ENCODE assay signal across 27 cellular contexts in the genomic region with DNA sequence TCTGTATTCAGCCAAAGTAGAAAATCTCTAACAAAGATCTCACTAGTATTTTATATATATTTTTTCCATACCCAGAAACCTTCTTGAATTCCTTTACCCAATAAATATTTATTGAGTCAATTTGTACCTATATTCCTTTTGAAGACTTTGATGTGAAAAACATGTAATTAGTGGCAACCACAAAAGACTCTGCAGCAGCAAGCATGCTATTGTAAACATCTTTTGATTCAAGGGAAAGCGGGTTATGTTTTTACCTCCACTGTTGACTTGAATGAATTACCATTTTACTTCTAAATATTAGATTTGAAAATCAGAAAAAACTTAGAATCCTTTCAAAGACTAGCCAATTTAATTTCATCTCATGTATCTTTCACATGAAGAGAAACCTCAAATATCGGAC. TPM values are rescaled to one million over a fixed set of nuclear protein-coding genes. Genes with fewer than 3 reads are reported as not detected.
DNase-seq lines count a peak whose midpoint lies in the region; ATAC-seq and TF ChIP-seq lines count a peak whose summit lies in the region.
"Had no signal": no experiment of that assay in that cellular context is flagged by ENCODE, and none has a peak within 500 bp of the region (broad histone marks: within the 10 kb centered on the region; RNA-seq: fewer than 3 reads in every experiment).

No MANE protein-coding gene starts in this region.

- H3K4me1 ChIP-seq in colonic mucosa (no peaks in the 10 kb centered on the region), psoas muscle (peaks cover 8% of the 10 kb centered on the region)
- no peaks in the 10 kb centered on the region for H3K4me1 ChIP-seq in naive thymus-derived CD4-positive, alpha-beta T cell (ENCODE audit: control insufficient read depth in 2 of 2, insufficient read depth in 2 of 2, low read length in 2 of 2)
- H3K4me1 ChIP-seq: heart left ventricle, tibial nerve had no signal

- H3K4me1 Mint-ChIP-seq in activated CD4-positive, alpha-beta T cell treated with anti-CD3 and anti-CD28 coated beads, Interleukin-2, amount 10 ng/mL, durations not matched to agents 7 days and 5 days = peaks cover 59% of the 10 kb centered on the region
- H3K4me1 Mint-ChIP-seq in T-helper 17 cell = peaks cover 10% of the 10 kb centered on the region
- peaks cover 0 to 54% (median 0%) of the 10 kb centered on the region in 7 donors for H3K4me1 Mint-ChIP-seq in naive thymus-derived CD4-positive, alpha-beta T cell
- H3K4me1 Mint-ChIP-seq in osteocyte (ENCODE audit: unreplicated experiment) = no peaks in the 10 kb centered on the region

- H3K27me3 Mint-ChIP-seq in activated CD4-positive, alpha-beta T cell treated with anti-CD3 and anti-CD28 coated beads, Interleukin-2, amount 10 ng/mL, durations not matched to agents 7 days and 5 days = no peaks in the 10 kb centered on the region
- no peaks in the 10 kb centered on the region for H3K27me3 Mint-ChIP-seq in T-helper 17 cell
- peaks cover 0 to 2% (median 0%) of the 10 kb centered on the region in 5 donors for H3K27me3 Mint-ChIP-seq in naive thymus-derived CD4-positive, alpha-beta T cell
- peaks cover 64% of the 10 kb centered on the region for H3K27me3 Mint-ChIP-seq in osteocyte (ENCODE audit: unreplicated experiment)
- H3K27me3 Mint-ChIP-seq: activated naive CD4-positive, alpha-beta T cell treated with anti-CD3 and anti-CD28 coated beads, Interleukin-2, amount 50 U/mL, for 24 hours; stimulated activated naive CD8-positive, alpha-beta T cell treated with anti-CD3 and anti-CD28 coated beads, Interleukin-15, amount 100 ng/mL, for 72 hours had no signal

- no peak for ATAC-seq in T-helper 17 cell
- no peak for ATAC-seq in naive thymus-derived CD4-positive, alpha-beta T cell
- ATAC-seq in psoas muscle = no peak
- ATAC-seq: heart left ventricle; stimulated activated naive CD8-positive, alpha-beta T cell treated with anti-CD3 and anti-CD28 coated beads, Interleukin-15, amount 100 ng/mL, for 72 hours had no signal

- POLR2A ChIA-PET in activated CD4-positive, alpha-beta T cell treated with anti-CD3 and anti-CD28 coated beads, Interleukin-2, amount 10 ng/mL, durations not matched to agents 7 days and 5 days (lab: Charles Lee) = no interaction called here
- POLR2A ChIA-PET in naive thymus-derived CD4-positive, alpha-beta T cell (lab: Charles Lee) = interaction anchor here (1.6 kb wide), 1 partner anchor 11 kb away, joined by 5 read pairs; a partner anchor contains a TSS

- DNase-seq in activated CD4-positive, alpha-beta T cell treated with anti-CD3 and anti-CD28 coated beads, Interleukin-2, amount 10 ng/mL, durations not matched to agents 7 days and 5 days = no peak
- DNase-seq in activated CD4-positive, alpha-beta T cell treated with anti-CD3 and anti-CD28 coated beads, Interleukin-2, amount 50 U/mL, for 48 hours = no peak
- DNase-seq in GM12865 (ENCODE audit: low read depth) (peak; percentile 49), T-helper 17 cell (no peak), colonic mucosa (no peak), osteocyte (ENCODE audit: extremely low spot score, unreplicated experiment) (no peak), psoas muscle (no peak)
- no peak for DNase-seq in naive thymus-derived CD4-positive, alpha-beta T cell
- DNase-seq: activated CD4-positive, CD25-positive, alpha-beta regulatory T cell treated with anti-CD3 and anti-CD28 coated beads, Interleukin-2, amount 50 U/mL, for 72 hours; BE2C; cerebellar nuclear complex; heart left ventricle; HFFc6; Kasumi-1; mesenchymal stem cell; NCI-H1048; NCI-H2029 treated with DMSO at 0.1 percent for 48 hours; NCI-H82; occipital lobe; Right ventricle myocardium superior; stimulated activated CD4-positive, alpha-beta T cell treated with anti-CD3 and anti-CD28 coated beads, Interleukin-2, amount 100 ng/mL, for 48 hours; stimulated activated naive CD8-positive, alpha-beta T cell treated with anti-CD3 and anti-CD28 coated beads, Interleukin-15, amount 100 ng/mL, for 72 hours had no signal

- H3K27ac ChIP-seq in colonic mucosa (peak overlapping the region; percentile 56), psoas muscle (no peak overlapping the region)
- H3K27ac ChIP-seq in naive thymus-derived CD4-positive, alpha-beta T cell (ENCODE audit: low read depth, low read length) = no peak overlapping the region
- H3K27ac ChIP-seq: epithelial cell of prostate, heart left ventricle had no signal

- H3K4me3 Mint-ChIP-seq in activated CD4-positive, alpha-beta T cell treated with anti-CD3 and anti-CD28 coated beads, Interleukin-2, amount 10 ng/mL, durations not matched to agents 7 days and 5 days = peak overlapping the region; percentile 65
- H3K4me3 Mint-ChIP-seq in T-helper 17 cell (no peak overlapping the region), osteocyte (ENCODE audit: unreplicated experiment) (no peak overlapping the region)
- H3K4me3 Mint-ChIP-seq in naive thymus-derived CD4-positive, alpha-beta T cell = peak overlapping the region in 1 of 10 donors; percentile 35
- H3K4me3 Mint-ChIP-seq: activated naive CD4-positive, alpha-beta T cell treated with anti-CD3 and anti-CD28 coated beads, Interleukin-2, amount 50 U/mL, for 24 hours; HFFc6 had no signal

- peak overlapping the region; percentile 72 for H3K4me3 ChIP-seq in GM12865 (ENCODE audit: low read depth, low read length)
- no peak overlapping the region for H3K4me3 ChIP-seq in colonic mucosa
- H3K4me3 ChIP-seq in naive thymus-derived CD4-positive, alpha-beta T cell (ENCODE audit: low read length) = no peak overlapping the region
- H3K4me3 ChIP-seq in psoas muscle = no peak overlapping the region
- H3K4me3 ChIP-seq: heart left ventricle had no signal

- no peak overlapping the region for H3K9ac ChIP-seq in colonic mucosa (ENCODE audit: low read depth in 2 of 2, low read length in 2 of 2)

- no peaks in the 10 kb centered on the region for H3K9me3 ChIP-seq in T-helper 17 cell (ENCODE audit: control insufficient read depth, low read length, poor library complexity, severe bottlenecking)
- H3K9me3 ChIP-seq in colonic mucosa = no peaks in the 10 kb centered on the region
- H3K9me3 ChIP-seq in naive thymus-derived CD4-positive, alpha-beta T cell (ENCODE audit: control insufficient read depth in 2 of 3, low read length in 3 of 3) = no peaks in the 10 kb centered on the region
- no peaks in the 10 kb centered on the region for H3K9me3 ChIP-seq in psoas muscle
- H3K9me3 ChIP-seq: BE2C, heart left ventricle, tibial nerve had no signal

- H3K27me3 ChIP-seq in colonic mucosa (no peaks in the 10 kb centered on the region), psoas muscle (ENCODE audit: insufficient read depth in 3 of 3, low read length in 2 of 3) (no peaks in the 10 kb centered on the region)
- no peaks in the 10 kb centered on the region for H3K27me3 ChIP-seq in naive thymus-derived CD4-positive, alpha-beta T cell (ENCODE audit: control insufficient read depth in 2 of 2, insufficient read depth in 2 of 2, low read length in 2 of 2)
- H3K27me3 ChIP-seq: BE2C, tibial nerve had no signal

- CTCF ChIA-PET in activated CD4-positive, alpha-beta T cell treated with anti-CD3 and anti-CD28 coated beads, Interleukin-2, amount 10 ng/mL, durations not matched to agents 7 days and 5 days (lab: Charles Lee) = no interaction called here
- CTCF ChIA-PET in naive thymus-derived CD4-positive, alpha-beta T cell (lab: Charles Lee) = no interaction called here

- TF ChIP-seq CTCF in GM12865 (IDR thresholded peaks at IDR 0.05; ENCODE audit: insufficient read depth, low read depth, low read length, missing control alignments) (no peak), colonic mucosa (IDR thresholded peaks at IDR 0.05) (no peak), osteocyte (IDR thresholded peaks at IDR 0.05) (no peak), psoas muscle (IDR thresholded peaks at IDR 0.05) (no peak)

- H3K36me3 Mint-ChIP-seq in activated CD4-positive, alpha-beta T cell treated with anti-CD3 and anti-CD28 coated beads, Interleukin-2, amount 10 ng/mL, durations not matched to agents 7 days and 5 days (ENCODE audit: low read depth) = peaks cover 48% of the 10 kb centered on the region
- H3K36me3 Mint-ChIP-seq in T-helper 17 cell (ENCODE audit: low read depth) = no peaks in the 10 kb centered on the region
- H3K36me3 Mint-ChIP-seq in naive thymus-derived CD4-positive, alpha-beta T cell = peaks cover 0 to 34% (median 0%) of the 10 kb centered on the region in 5 donors
- no peaks in the 10 kb centered on the region for H3K36me3 Mint-ChIP-seq in osteocyte (ENCODE audit: unreplicated experiment)

- 95 to 97% (median 96%) methylated on average over 2 of the region's 2 CpGs for WGBS in psoas muscle, 3 donors

- H3K27ac Mint-ChIP-seq in activated CD4-positive, alpha-beta T cell treated with anti-CD3 and anti-CD28 coated beads, Interleukin-2, amount 10 ng/mL, durations not matched to agents 7 days and 5 days = peak overlapping the region; percentile 77
- peak overlapping the region; percentile 80 for H3K27ac Mint-ChIP-seq in T-helper 17 cell
- peak overlapping the region in 1 of 9 donors; percentile 42 for H3K27ac Mint-ChIP-seq in naive thymus-derived CD4-positive, alpha-beta T cell
- no peak overlapping the region for H3K27ac Mint-ChIP-seq in osteocyte (ENCODE audit: unreplicated experiment)
- H3K27ac Mint-ChIP-seq: activated naive CD4-positive, alpha-beta T cell treated with anti-CD3 and anti-CD28 coated beads, Interleukin-2, amount 50 U/mL, for 24 hours; HFFc6; stimulated activated naive CD8-positive, alpha-beta T cell treated with anti-CD3 and anti-CD28 coated beads, Interleukin-15, amount 100 ng/mL, for 72 hours had no signal

- no peaks in the 10 kb centered on the region for H3K36me3 ChIP-seq in colonic mucosa
- no peaks in the 10 kb centered on the region for H3K36me3 ChIP-seq in naive thymus-derived CD4-positive, alpha-beta T cell (ENCODE audit: control insufficient read depth in 2 of 3, insufficient read depth in 3 of 3, low read length in 3 of 3)
- H3K36me3 ChIP-seq in psoas muscle (ENCODE audit: insufficient read depth in 1 of 2, low read depth in 1 of 2) = no peaks in the 10 kb centered on the region
- H3K36me3 ChIP-seq: BE2C, heart left ventricle had no signal

- peaks cover 2% of the 10 kb centered on the region for H3K9me3 Mint-ChIP-seq in activated CD4-positive, alpha-beta T cell treated with anti-CD3 and anti-CD28 coated beads, Interleukin-2, amount 10 ng/mL, durations not matched to agents 7 days and 5 days
- no peaks in the 10 kb centered on the region for H3K9me3 Mint-ChIP-seq in naive thymus-derived CD4-positive, alpha-beta T cell
- H3K9me3 Mint-ChIP-seq in osteocyte (ENCODE audit: unreplicated experiment) = no peaks in the 10 kb centered on the region
- H3K9me3 Mint-ChIP-seq: activated naive CD4-positive, alpha-beta T cell treated with anti-CD3 and anti-CD28 coated beads, Interleukin-2, amount 50 U/mL, for 24 hours; HFFc6; stimulated activated naive CD8-positive, alpha-beta T cell treated with anti-CD3 and anti-CD28 coated beads, Interleukin-15, amount 100 ng/mL, for 72 hours had no signal

- intact Hi-C loops in colonic mucosa (cut with DNase I) (no loop called here), psoas muscle (cut with DNase I) (no loop called here)
- intact Hi-C loops in naive thymus-derived CD4-positive, alpha-beta T cell (cut with micrococcal nuclease) = no loop called here

RNA-seq across cellular contexts. Expression of a gene that starts 2.4 kb away (rescaled TPM):
- 10 to 100 TPM; 31.0 to 35.0 TPM for total RNA-seq in activated CD4-positive, alpha-beta T cell treated with anti-CD3 and anti-CD28 coated beads, Interleukin-2, amount 10 ng/mL, durations not matched to agents 7 days and 5 days
- total RNA-seq in T-helper 17 cell (100 to 1,000 TPM in 1 of 2 donors, 10 to 100 TPM in 1; 43.2 to 181 TPM), colonic mucosa (1 to 10 TPM; 2.9 to 5.1 TPM), osteocyte (not detected in 2 replicates), psoas muscle (not detected)
- total RNA-seq in naive thymus-derived CD4-positive, alpha-beta T cell = 10 to 100 TPM in 2 of 5 experiments, 1 to 10 TPM in 3; 3.3 to 24.2 (median 5.1) TPM
- under 1 TPM; 0.52 to 0.79 TPM for polyA plus RNA-seq in naive thymus-derived CD4-positive, alpha-beta T cell
- polyA plus RNA-seq in psoas muscle = not detected
- total RNA-seq: heart left ventricle, HFFc6, myocyte, occipital lobe, renal cortical epithelial cell, Right ventricle myocardium superior, tibial nerve had no signal
- polyA plus RNA-seq: heart left ventricle had no signal

RNA-seq across cellular contexts. Expression of a gene that starts 11.5 kb away (rescaled TPM):
- total RNA-seq in activated CD4-positive, alpha-beta T cell treated with anti-CD3 and anti-CD28 coated beads, Interleukin-2, amount 10 ng/mL, durations not matched to agents 7 days and 5 days = 100 to 1,000 TPM; 399 to 432 TPM
- total RNA-seq in T-helper 17 cell (100 to 1,000 TPM; 195 to 285 TPM), colonic mucosa (10 to 100 TPM; 42.3 to 97.8 TPM), osteocyte (85.3 and 93.2 TPM in 2 replicates), psoas muscle (10 to 100 TPM; 48.1 to 71.1 (median 57.1) TPM)
- total RNA-seq in naive thymus-derived CD4-positive, alpha-beta T cell = 100 to 1,000 TPM; 100 to 478 (median 132) TPM
- 10 to 100 TPM; 40.6 to 47.4 TPM for polyA plus RNA-seq in naive thymus-derived CD4-positive, alpha-beta T cell
- 10 to 100 TPM; 50.8 to 78.9 (median 77.5) TPM for polyA plus RNA-seq in psoas muscle

RNA-seq across cellular contexts. Expression of a gene that starts 36.7 kb away (rescaled TPM):
- not detected for total RNA-seq in activated CD4-positive, alpha-beta T cell treated with anti-CD3 and anti-CD28 coated beads, Interleukin-2, amount 10 ng/mL, durations not matched to agents 7 days and 5 days
- total RNA-seq in T-helper 17 cell (not detected), colonic mucosa (not detected), osteocyte (not detected in 2 replicates), psoas muscle (not detected)
- not detected for total RNA-seq in naive thymus-derived CD4-positive, alpha-beta T cell
- not detected for polyA plus RNA-seq in naive thymus-derived CD4-positive, alpha-beta T cell
- polyA plus RNA-seq in psoas muscle = not detected
- total RNA-seq: heart left ventricle, HFFc6, myocyte, occipital lobe, renal cortical epithelial cell, Right ventricle myocardium superior, tibial nerve had no signal
- polyA plus RNA-seq: heart left ventricle had no signal

RNA-seq across cellular contexts. Expression of a gene that starts 59.2 kb away (rescaled TPM):
- 10 to 100 TPM; 60.4 to 66.3 TPM for total RNA-seq in activated CD4-positive, alpha-beta T cell treated with anti-CD3 and anti-CD28 coated beads, Interleukin-2, amount 10 ng/mL, durations not matched to agents 7 days and 5 days
- total RNA-seq in T-helper 17 cell (10 to 100 TPM; 17.1 to 19.8 TPM), colonic mucosa (10 to 100 TPM; 23.3 to 31.7 TPM), osteocyte (17.4 and 19.3 TPM in 2 replicates), psoas muscle (1 to 10 TPM; 6.1 to 9.4 (median 7.0) TPM)
- total RNA-seq in naive thymus-derived CD4-positive, alpha-beta T cell = 10 to 100 TPM; 11.4 to 67.5 (median 21.6) TPM
- polyA plus RNA-seq in naive thymus-derived CD4-positive, alpha-beta T cell = 1 to 10 TPM; 2.7 to 6.2 TPM
- polyA plus RNA-seq in psoas muscle = 10 to 100 TPM in 1 of 3 donors, 1 to 10 TPM in 2; 5.8 to 16.4 (median 7.4) TPM
